In genomic region chr3:121793078-121793477, GRCh38 we compare ENCODE assay signal across 18 cellular contexts. TPM values are rescaled to one million over a fixed set of nuclear protein-coding genes. Genes with fewer than 3 reads are reported as not detected.
DNase-seq lines count a peak whose midpoint lies in the region; ATAC-seq and TF ChIP-seq lines count a peak whose summit lies in the region.
"Had no signal": no experiment of that assay in that cellular context is flagged by ENCODE, and none has a peak within 500 bp of the region (broad histone marks: within the 10 kb centered on the region; RNA-seq: fewer than 3 reads in every experiment).

No MANE protein-coding gene starts in this region.

- H3K9me3 Mint-ChIP-seq in activated T-helper 2 cell treated with anti-CD3 and anti-CD28 coated beads, Interferon-gamma antibody, Interleukin-2, Interleukin-4, amounts not matched to agents 10 μg/mL and 5 μg/mL and 100 μg/mL, durations not matched to agents 14 hours and 24 hours and 36 hours: no peaks in the 10 kb centered on the region
- H3K9me3 Mint-ChIP-seq in activated CD8-positive, alpha-beta T cell treated with anti-CD3 and anti-CD28 coated beads for 36 hours: no peaks in the 10 kb centered on the region
- H3K9me3 Mint-ChIP-seq: mesothelial cell of epicardium had no signal

- DNase-seq in GM20000 (ENCODE audit: low spot score) (peak; percentile 15), OCI-M1 (lab: John Stamatoyannopoulos, UW) (no peak), T1000 (lab: John Stamatoyannopoulos, UW) (no peak)
- DNase-seq in activated T-helper 2 cell treated with anti-CD3 and anti-CD28 coated beads, Interferon-gamma antibody, Interleukin-2, Interleukin-4, amounts not matched to agents 10 μg/mL and 5 μg/mL and 100 μg/mL, durations not matched to agents 14 hours and 24 hours and 36 hours (ENCODE audit: low spot score): no peak
- DNase-seq in activated CD4-positive, alpha-beta T cell treated with anti-CD3 and anti-CD28 coated beads, Interleukin-2, amount 50 U/mL, for 4 hours: no peak
- no peak for DNase-seq in activated CD8-positive, alpha-beta T cell treated with anti-CD3 and anti-CD28 coated beads for 36 hours
- DNase-seq: activated naive CD4-positive, alpha-beta T cell; body of pancreas; Caco-2; GF-D8; NCI-H187 treated with DMSO at 0.1 percent for 48 hours; NCI-H510A; PC-3; stimulated activated CD4-positive, alpha-beta T cell treated with anti-CD3 and anti-CD28 coated beads, Interleukin-2, amount 100 ng/mL, for 24 hours; tibial artery had no signal

- intact Hi-C loops in activated T-helper 2 cell treated with anti-CD3 and anti-CD28 coated beads, Interferon-gamma antibody, Interleukin-2, Interleukin-4, amounts not matched to agents 10 μg/mL and 5 μg/mL and 100 μg/mL, durations not matched to agents 14 hours and 24 hours and 36 hours (cut with micrococcal nuclease): no loop called here
- intact Hi-C loops in activated CD8-positive, alpha-beta T cell treated with anti-CD3 and anti-CD28 coated beads for 36 hours (cut with micrococcal nuclease): no loop called here

- H3K27me3 Mint-ChIP-seq in activated T-helper 2 cell treated with anti-CD3 and anti-CD28 coated beads, Interferon-gamma antibody, Interleukin-2, Interleukin-4, amounts not matched to agents 10 μg/mL and 5 μg/mL and 100 μg/mL, durations not matched to agents 14 hours and 24 hours and 36 hours (ENCODE audit: low read depth): no peaks in the 10 kb centered on the region
- H3K27me3 Mint-ChIP-seq in activated CD8-positive, alpha-beta T cell treated with anti-CD3 and anti-CD28 coated beads for 36 hours: no peaks in the 10 kb centered on the region

- H3K36me3 Mint-ChIP-seq in activated T-helper 2 cell treated with anti-CD3 and anti-CD28 coated beads, Interferon-gamma antibody, Interleukin-2, Interleukin-4, amounts not matched to agents 10 μg/mL and 5 μg/mL and 100 μg/mL, durations not matched to agents 14 hours and 24 hours and 36 hours (ENCODE audit: low read depth): peaks cover 59% of the 10 kb centered on the region
- H3K36me3 Mint-ChIP-seq in activated CD8-positive, alpha-beta T cell treated with anti-CD3 and anti-CD28 coated beads for 36 hours (ENCODE audit: low read depth): peaks cover 50% of the 10 kb centered on the region

- H3K27ac Mint-ChIP-seq in activated T-helper 2 cell treated with anti-CD3 and anti-CD28 coated beads, Interferon-gamma antibody, Interleukin-2, Interleukin-4, amounts not matched to agents 10 μg/mL and 5 μg/mL and 100 μg/mL, durations not matched to agents 14 hours and 24 hours and 36 hours: peak overlapping the region; percentile 17
- no peak overlapping the region for H3K27ac Mint-ChIP-seq in activated CD8-positive, alpha-beta T cell treated with anti-CD3 and anti-CD28 coated beads for 36 hours
- H3K27ac Mint-ChIP-seq: mesothelial cell of epicardium had no signal

- H3K4me3 Mint-ChIP-seq in activated T-helper 2 cell treated with anti-CD3 and anti-CD28 coated beads, Interferon-gamma antibody, Interleukin-2, Interleukin-4, amounts not matched to agents 10 μg/mL and 5 μg/mL and 100 μg/mL, durations not matched to agents 14 hours and 24 hours and 36 hours (ENCODE audit: low read depth): no peak overlapping the region
- H3K4me3 Mint-ChIP-seq in activated CD8-positive, alpha-beta T cell treated with anti-CD3 and anti-CD28 coated beads for 36 hours: no peak overlapping the region
- H3K4me3 Mint-ChIP-seq: mesothelial cell of epicardium had no signal

- POLR2A ChIA-PET in activated CD8-positive, alpha-beta T cell treated with anti-CD3 and anti-CD28 coated beads for 36 hours (lab: Charles Lee): interaction anchor here (0.6 kb wide), 1 partner anchor 15 kb away, joined by 3 read pairs; no protein-coding TSS in a partner anchor

- ATAC-seq in GM18498 (IDR thresholded peaks at IDR 0.05; ENCODE audit: unreplicated experiment): peak; percentile 66
- ATAC-seq in HG03103 (IDR thresholded peaks at IDR 0.05; ENCODE audit: low read depth, unreplicated experiment): peak; percentile 50
- ATAC-seq in activated CD8-positive, alpha-beta T cell treated with anti-CD3 and anti-CD28 coated beads for 36 hours: no peak
- ATAC-seq: body of pancreas, PC-3 had no signal

- TF ChIP-seq CTCF in GM20000 (IDR thresholded peaks at IDR 0.05; ENCODE audit: extremely low read depth, missing control alignments): no peak
- no peak for TF ChIP-seq CTCF in activated CD8-positive, alpha-beta T cell treated with anti-CD3 and anti-CD28 coated beads for 36 hours (IDR thresholded peaks at IDR 0.05)

- CTCF ChIA-PET in activated CD8-positive, alpha-beta T cell treated with anti-CD3 and anti-CD28 coated beads for 36 hours (lab: Charles Lee): no interaction called here

- H3K4me1 Mint-ChIP-seq in activated T-helper 2 cell treated with anti-CD3 and anti-CD28 coated beads, Interferon-gamma antibody, Interleukin-2, Interleukin-4, amounts not matched to agents 10 μg/mL and 5 μg/mL and 100 μg/mL, durations not matched to agents 14 hours and 24 hours and 36 hours (ENCODE audit: low read depth): peaks cover 8% of the 10 kb centered on the region
- no peaks in the 10 kb centered on the region for H3K4me1 Mint-ChIP-seq in activated CD8-positive, alpha-beta T cell treated with anti-CD3 and anti-CD28 coated beads for 36 hours (ENCODE audit: low read depth)
- H3K4me1 Mint-ChIP-seq: mesothelial cell of epicardium had no signal

RNA-seq across cellular contexts. Expression of gene IQCB1, which starts 41.8 kb away (rescaled TPM):
- 43.4 and 44.0 TPM in 2 replicates for total RNA-seq in activated T-helper 2 cell treated with anti-CD3 and anti-CD28 coated beads, Interferon-gamma antibody, Interleukin-2, Interleukin-4, amounts not matched to agents 10 μg/mL and 5 μg/mL and 100 μg/mL, durations not matched to agents 14 hours and 24 hours and 36 hours
- 10 to 100 TPM; 45.4 to 51.6 TPM for total RNA-seq in activated CD8-positive, alpha-beta T cell treated with anti-CD3 and anti-CD28 coated beads for 36 hours

RNA-seq across cellular contexts. Expression of gene EAF2, which starts 41.9 kb away (rescaled TPM):
- total RNA-seq in activated T-helper 2 cell treated with anti-CD3 and anti-CD28 coated beads, Interferon-gamma antibody, Interleukin-2, Interleukin-4, amounts not matched to agents 10 μg/mL and 5 μg/mL and 100 μg/mL, durations not matched to agents 14 hours and 24 hours and 36 hours: 18.5 and 19.2 TPM in 2 replicates
- 10 to 100 TPM; 13.4 to 14.4 TPM for total RNA-seq in activated CD8-positive, alpha-beta T cell treated with anti-CD3 and anti-CD28 coated beads for 36 hours

RNA-seq across cellular contexts. Expression of gene GOLGB1, which starts 43.5 kb away (rescaled TPM):
- total RNA-seq in activated T-helper 2 cell treated with anti-CD3 and anti-CD28 coated beads, Interferon-gamma antibody, Interleukin-2, Interleukin-4, amounts not matched to agents 10 μg/mL and 5 μg/mL and 100 μg/mL, durations not matched to agents 14 hours and 24 hours and 36 hours: 26.4 and 28.2 TPM in 2 replicates
- 10 to 100 TPM; 15.0 to 16.4 TPM for total RNA-seq in activated CD8-positive, alpha-beta T cell treated with anti-CD3 and anti-CD28 coated beads for 36 hours
